In genomic region chr3:164897335-164897734, GRCh38 we compare ENCODE assay signal across 19 cellular contexts.
A peak's percentile ranks its signal among the peaks of the same experiment; 100 is the strongest.
DNase-seq lines count a peak whose midpoint lies in the region; FAIRE-seq lines count a peak whose summit lies in the region.
"Had no signal": no experiment of that assay in that cellular context is flagged by ENCODE, and none has a peak within 500 bp of the region (broad histone marks: within the 10 kb centered on the region; RNA-seq: fewer than 3 reads in every experiment).

No MANE protein-coding gene starts in this region.

- DNase-seq in NCI-H510A treated with DMSO at 0.1 percent for 48 hours (lab: John Stamatoyannopoulos, UW) = peak; percentile 15
- DNase-seq in NCI-H510A (lab: John Stamatoyannopoulos, UW) = no peak
- DNase-seq in NCI-H1105 (lab: John Stamatoyannopoulos, UW) = peak; percentile 75
- peak; percentile 23 for DNase-seq in NCI-H748 treated with DMSO at 0.1 percent for 48 hours (lab: John Stamatoyannopoulos, UW)
- peak; percentile 5 for DNase-seq in small intestine
- DNase-seq in RCC 7860 (ENCODE audit: low spot score) = no peak
- DNase-seq in stimulated activated CD4-positive, alpha-beta T cell treated with anti-CD3 and anti-CD28 coated beads, Interleukin-2, amount 100 ng/mL, for 48 hours = no peak
- no peak for DNase-seq in DMS79 (lab: John Stamatoyannopoulos, UW)
- DNase-seq: activated naive CD4-positive, alpha-beta T cell treated with anti-CD3 and anti-CD28 coated beads for 36 hours; endodermal cell; glutamatergic neuron; H7; KG1; NCI-H1436 treated with DMSO at 0.1 percent for 48 hours; nucleus accumbens; retina; stimulated activated naive B cell treated with anti-CD40 and anti-IgM and Interleukin-4, amounts not matched to agents 10 μg/mL and 1 μg/mL and 100 μg/mL, for 72 hours had no signal

- no peak overlapping the region for H3K4me3 ChIP-seq in small intestine (ENCODE audit: low read depth in 1 of 2, low read length in 2 of 2)

- no peak overlapping the region for H3K27ac ChIP-seq in small intestine (ENCODE audit: low read depth in 1 of 2, low read length in 1 of 2)
- H3K27ac ChIP-seq: C4-2B had no signal

- H3K36me3 ChIP-seq in small intestine (ENCODE audit: control insufficient read depth in 2 of 2, insufficient read depth in 2 of 2, low read length in 2 of 2) = no peaks in the 10 kb centered on the region

- H3K4me1 ChIP-seq in small intestine (ENCODE audit: control insufficient read depth in 2 of 2, insufficient read depth in 1 of 2, low read depth in 1 of 2, low read length in 1 of 2) = no peaks in the 10 kb centered on the region

- no peaks in the 10 kb centered on the region for H3K27me3 ChIP-seq in small intestine (ENCODE audit: control insufficient read depth in 2 of 2, insufficient read depth in 2 of 2, low read length in 2 of 2)

- FAIRE-seq in small intestine (lab: Jason Lieb, UNC) = no peak
- no peak for FAIRE-seq in RCC 7860 (lab: Jason Lieb, UNC)
- FAIRE-seq: astrocyte had no signal

- H3K9me3 ChIP-seq in small intestine (ENCODE audit: control insufficient read depth, low read depth) = no peaks in the 10 kb centered on the region

Comparison
In these comparisons a context has a peak if more than half of its experiments do, and no peak if none do; other contexts are left out.
1. DNase-seq: peak in NCI-H510A treated with DMSO at 0.1 percent for 48 hours (single experiment), NCI-H1105 (single experiment), NCI-H748 treated with DMSO at 0.1 percent for 48 hours (single experiment) and small intestine (single experiment); none in NCI-H510A (single experiment), RCC 7860 (single experiment), stimulated activated CD4-positive, alpha-beta T cell treated with anti-CD3 and anti-CD28 coated beads, Interleukin-2, amount 100 ng/mL, for 48 hours (0 of 2) and DMS79 (single experiment).